ENCODE assay signal across 32 cellular contexts in the genomic region with DNA sequence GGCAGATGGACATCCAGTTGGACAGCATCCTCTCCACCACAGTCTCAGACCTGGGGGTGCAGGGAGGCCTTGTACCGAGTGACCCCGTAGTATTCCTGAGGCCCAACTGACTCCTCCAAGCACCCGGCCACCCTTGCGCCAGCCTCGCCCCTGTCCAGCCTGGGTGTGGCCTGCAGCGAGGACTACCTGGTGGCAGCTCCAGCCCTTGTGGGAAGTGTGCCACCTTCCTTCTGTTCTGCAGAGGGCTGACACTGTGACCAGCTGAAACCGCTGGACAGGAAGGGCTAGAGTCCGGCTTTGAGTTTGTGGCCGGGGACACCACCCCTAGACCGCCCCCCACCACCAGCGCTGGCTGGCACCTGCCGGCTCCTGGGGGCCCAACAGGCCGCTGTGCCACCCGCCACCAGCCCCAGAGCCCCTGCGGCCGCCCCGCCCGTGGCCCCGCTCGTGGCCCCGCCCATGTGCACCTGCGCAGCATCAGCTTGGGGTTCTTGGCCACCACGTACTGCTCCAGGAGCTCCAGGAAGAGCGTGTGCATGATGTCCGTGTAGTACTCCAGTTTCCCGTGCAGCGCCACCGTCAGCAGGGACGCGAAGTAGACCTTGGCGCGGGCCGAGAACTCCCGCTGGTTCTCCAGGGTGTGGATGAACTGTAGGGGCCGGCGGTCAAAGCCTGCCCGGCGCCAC.
"Had no signal": no experiment of that assay in that cellular context is flagged by ENCODE, and none has a peak within 500 bp of the region (broad histone marks: within the 10 kb centered on the region; RNA-seq: fewer than 3 reads in every experiment).

No MANE protein-coding gene starts in this region.

- DNase-seq: activated B cell treated with CpG ODN at 0.5 μM for 24 hours; activated CD4-positive, alpha-beta T cell treated with anti-CD3 and anti-CD28 coated beads for 48 hours; activated CD4-positive, alpha-beta T cell treated with anti-CD3 and anti-CD28 coated beads, Interleukin-2, amount 50 U/mL, for 1 hour; activated CD4-positive, alpha-beta T cell treated with anti-CD3 and anti-CD28 coated beads, Interleukin-2, amount 50 U/mL, for 48 hours; activated CD8-positive, alpha-beta memory T cell treated with anti-CD3 and anti-CD28 coated beads for 24 hours; activated CD8-positive, alpha-beta T cell treated with anti-CD3 and anti-CD28 coated beads for 36 hours; activated effector memory CD4-positive, alpha-beta T cell treated with Interleukin-2 at 50 U/mL for 16 hours; activated gamma-delta T cell treated with Interleukin-2 at 50 U/mL for 16 hours; activated naive CD4-positive, alpha-beta T cell treated with anti-CD3 and anti-CD28 coated beads, Interleukin-2, amount 50 U/mL, for 16 hours; activated naive CD4-positive, alpha-beta T cell treated with Interleukin-2 at 50 U/mL for 16 hours; activated T-cell treated with anti-CD3 and anti-CD28 coated beads, Interleukin-2, amount 50 U/mL, for 4 hours; amniotic stem cell; anterior cingulate cortex; brain microvascular endothelial cell; dorsolateral prefrontal cortex; effector memory CD4-positive, alpha-beta T cell; endodermal cell; foreskin keratinocyte; gastrocnemius medialis; glutamatergic neuron; heart left ventricle; T1000; WERI-Rb-1 had no signal

- H3K36me3 Mint-ChIP-seq: activated naive CD8-positive, alpha-beta T cell had no signal

- H3K27ac ChIP-seq: brain microvascular endothelial cell, coronary artery, foreskin keratinocyte, gastrocnemius medialis, heart left ventricle, WERI-Rb-1 had no signal

- FAIRE-seq: astrocyte, bronchial epithelial cell had no signal

- H3K27me3 ChIP-seq: brain microvascular endothelial cell, dorsolateral prefrontal cortex, foreskin keratinocyte, gastrocnemius medialis, heart left ventricle had no signal

- H3K9me3 ChIP-seq: gastrocnemius medialis, heart left ventricle had no signal

- H3K4me3 ChIP-seq: coronary artery, dorsolateral prefrontal cortex, gastrocnemius medialis, heart left ventricle had no signal

- H3K27me3 Mint-ChIP-seq: activated B cell treated with CpG ODN at 0.5 μM for 24 hours; activated CD8-positive, alpha-beta T cell treated with anti-CD3 and anti-CD28 coated beads for 36 hours; activated naive CD8-positive, alpha-beta T cell; activated T-helper 17 cell treated with anti-CD3 and anti-CD28 coated beads, Interleukin-2, amount 50 U/mL, for 72 hours; central memory CD8-positive, alpha-beta T cell; dendritic cell treated with granulocyte-macrophage colony-stimulating factor and Interleukin-4, amounts not matched to agents 40 ng/mL and 50 ng/mL, for 4 days had no signal

- H3K27ac Mint-ChIP-seq: activated B cell treated with CpG ODN at 0.5 μM for 24 hours; activated CD8-positive, alpha-beta T cell treated with anti-CD3 and anti-CD28 coated beads for 36 hours; activated naive CD8-positive, alpha-beta T cell; activated T-helper 17 cell treated with anti-CD3 and anti-CD28 coated beads, Interleukin-2, amount 50 U/mL, for 72 hours; dendritic cell treated with granulocyte-macrophage colony-stimulating factor and Interleukin-4, amounts not matched to agents 40 ng/mL and 50 ng/mL, for 4 days; endodermal cell had no signal

- H3K4me3 Mint-ChIP-seq: activated B cell treated with CpG ODN at 0.5 μM for 24 hours; activated CD8-positive, alpha-beta T cell treated with anti-CD3 and anti-CD28 coated beads for 36 hours; activated naive CD8-positive, alpha-beta T cell; activated T-cell treated with anti-CD3 and anti-CD28 coated beads, Interleukin-2, amount 50 U/mL, for 4 hours; activated T-helper 17 cell treated with anti-CD3 and anti-CD28 coated beads, Interleukin-2, amount 50 U/mL, for 72 hours; central memory CD8-positive, alpha-beta T cell; dendritic cell treated with granulocyte-macrophage colony-stimulating factor and Interleukin-4, amounts not matched to agents 40 ng/mL and 50 ng/mL, for 4 days; endodermal cell had no signal

- ATAC-seq: activated CD4-positive, CD25-positive, alpha-beta regulatory T cell treated with anti-CD3 and anti-CD28 coated beads, Interleukin-2, amount 50 U/mL, for 24 hours; activated CD8-positive, alpha-beta T cell treated with anti-CD3 and anti-CD28 coated beads for 36 hours; activated T-cell treated with anti-CD3 and anti-CD28 coated beads, Interleukin-2, amount 50 U/mL, for 4 hours; activated T-helper 17 cell treated with anti-CD3 and anti-CD28 coated beads, Interleukin-2, amount 50 U/mL, for 72 hours; esophagus mucosa; foreskin keratinocyte; gastrocnemius medialis; heart left ventricle had no signal

- H3K4me1 Mint-ChIP-seq: activated B cell treated with CpG ODN at 0.5 μM for 24 hours; activated T-helper 17 cell treated with anti-CD3 and anti-CD28 coated beads, Interleukin-2, amount 50 U/mL, for 72 hours; central memory CD8-positive, alpha-beta T cell; endodermal cell had no signal

- H3K9me3 Mint-ChIP-seq: activated B cell treated with CpG ODN at 0.5 μM for 24 hours; activated CD8-positive, alpha-beta T cell treated with anti-CD3 and anti-CD28 coated beads for 36 hours; activated T-cell treated with anti-CD3 and anti-CD28 coated beads, Interleukin-2, amount 50 U/mL, for 4 hours; activated T-helper 17 cell treated with anti-CD3 and anti-CD28 coated beads, Interleukin-2, amount 50 U/mL, for 72 hours; central memory CD8-positive, alpha-beta T cell; dendritic cell treated with granulocyte-macrophage colony-stimulating factor and Interleukin-4, amounts not matched to agents 40 ng/mL and 50 ng/mL, for 4 days had no signal

- H3K4me1 ChIP-seq: gastrocnemius medialis had no signal
